ENCODE assay signal across 22 cellular contexts in the genomic region with DNA sequence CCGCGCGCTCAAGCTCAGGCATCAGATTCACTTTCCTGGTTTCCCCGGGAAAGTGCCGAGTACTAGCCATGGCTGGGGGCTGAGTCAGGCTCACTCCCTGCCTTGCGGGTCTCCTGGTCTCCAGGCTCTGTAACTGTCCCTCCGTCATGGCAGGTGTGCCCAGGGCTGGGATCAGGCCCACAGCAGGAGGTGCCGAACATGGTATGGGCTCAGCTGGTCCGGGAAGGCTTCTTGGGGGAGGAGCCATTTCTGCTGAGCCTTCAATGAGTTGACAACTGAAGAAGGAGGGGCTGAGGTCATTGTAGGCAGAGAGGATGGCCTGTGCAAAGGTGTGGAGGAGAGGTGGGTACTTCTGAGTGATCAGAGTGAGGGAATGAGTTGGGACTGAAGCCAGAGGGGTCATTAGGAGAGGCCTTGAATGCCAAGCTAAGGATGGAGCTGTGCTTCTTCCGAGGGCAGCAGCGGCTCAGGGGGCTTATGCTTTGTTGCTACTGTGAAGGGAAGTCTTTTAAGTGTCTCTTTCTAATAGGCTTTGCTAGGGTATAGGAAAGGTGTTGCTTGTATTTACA. TPM values are rescaled to one million over a fixed set of nuclear protein-coding genes. Genes with fewer than 3 reads are reported as not detected.
DNase-seq lines count a peak whose midpoint lies in the region; TF ChIP-seq lines count a peak whose summit lies in the region.
"Had no signal": no experiment of that assay in that cellular context is flagged by ENCODE, and none has a peak within 500 bp of the region (broad histone marks: within the 10 kb centered on the region; RNA-seq: fewer than 3 reads in every experiment).

No MANE protein-coding gene starts in this region.

- peaks cover 0 to 39% (median 0%) of the 10 kb centered on the region in 4 donors for H3K27me3 ChIP-seq in esophagus squamous epithelium
- H3K27me3 ChIP-seq in muscle layer of duodenum (ENCODE audit: low read depth, low read length): no peaks in the 10 kb centered on the region
- peaks cover 0 to 29% (median 0%) of the 10 kb centered on the region in 3 donors for H3K27me3 ChIP-seq in stomach

- no peaks in the 10 kb centered on the region for H3K27me3 Mint-ChIP-seq in IgD-negative memory B cell
- H3K27me3 Mint-ChIP-seq: activated naive CD8-positive, alpha-beta T cell had no signal

- TF ChIP-seq POLR2A in esophagus squamous epithelium (IDR thresholded peaks at IDR 0.05): no peak
- TF ChIP-seq POLR2A in stomach (IDR thresholded peaks at IDR 0.05): no peak

- peaks cover 2 to 8% (median 6%) of the 10 kb centered on the region in 3 donors for H3K4me1 Mint-ChIP-seq in IgD-negative memory B cell

- no peak overlapping the region for H3K4me3 Mint-ChIP-seq in IgD-negative memory B cell
- H3K4me3 Mint-ChIP-seq: activated CD4-positive, alpha-beta T cell treated with anti-CD3 and anti-CD28 coated beads, Interleukin-2, amount 10 ng/mL, durations not matched to agents 24 days and 14 days; activated naive CD8-positive, alpha-beta T cell; CD4-positive, CD25-positive, alpha-beta regulatory T cell; naive thymus-derived CD8-positive, alpha-beta T cell had no signal

- WGBS in esophagus squamous epithelium, 2 donors: 88 to 92% methylated on average over 7 to 10 of the region's 11 CpGs
- 33 to 66% (median 48%) methylated on average over 6 to 11 of the region's 11 CpGs for WGBS in stomach, 5 donors

- intact Hi-C loops in esophagus squamous epithelium (cut with DNase I) (no loop called here), stomach (cut with DNase I; ENCODE audit: low total_unique reads) (no loop called here)

- no peak for TF ChIP-seq EP300 in stomach (IDR thresholded peaks at IDR 0.05)

- H3K9me3 ChIP-seq in esophagus squamous epithelium (no peaks in the 10 kb centered on the region), muscle layer of duodenum (ENCODE audit: control insufficient read depth in 1 of 2, low read length in 2 of 2) (no peaks in the 10 kb centered on the region), stomach (no peaks in the 10 kb centered on the region)
- H3K9me3 ChIP-seq: SJCRH30 had no signal

- TF ChIP-seq CTCF in esophagus squamous epithelium (IDR thresholded peaks at IDR 0.05) (no peak), stomach (IDR thresholded peaks at IDR 0.05) (no peak)

- no peaks in the 10 kb centered on the region for H3K9me3 Mint-ChIP-seq in IgD-negative memory B cell
- H3K9me3 Mint-ChIP-seq: activated CD4-positive, alpha-beta T cell treated with anti-CD3 and anti-CD28 coated beads, Interleukin-2, amount 10 ng/mL, durations not matched to agents 24 days and 14 days; naive thymus-derived CD8-positive, alpha-beta T cell had no signal

- H3K27ac ChIP-seq in esophagus squamous epithelium: peak overlapping the region in 3 of 4 donors; percentile 65 to 82 (median 77)
- peak overlapping the region; percentile 86 for H3K27ac ChIP-seq in muscle layer of duodenum (ENCODE audit: low read length)
- peak overlapping the region; percentile 81 to 92 (median 85) for H3K27ac ChIP-seq in stomach
- H3K27ac ChIP-seq: GM23248, SJCRH30 had no signal

- H3K27ac Mint-ChIP-seq in IgD-negative memory B cell: peak overlapping the region in 2 of 3 donors; percentile 42 to 45
- H3K27ac Mint-ChIP-seq: activated CD4-positive, alpha-beta T cell treated with anti-CD3 and anti-CD28 coated beads, Interleukin-2, amount 10 ng/mL, durations not matched to agents 24 days and 14 days; activated naive CD8-positive, alpha-beta T cell; CD4-positive, CD25-positive, alpha-beta regulatory T cell had no signal

- DNase-seq in esophagus squamous epithelium (lab: John Stamatoyannopoulos, UW) (no peak), stomach (no peak), ecto neural progenitor cell (ENCODE audit: low spot score) (no peak)
- no peak for DNase-seq in central memory CD4-positive, alpha-beta T cell
- no peak for DNase-seq in NK-92 treated with Interleukin-12 subunit alpha and Interleukin-12 subunit beta, amount 100 ng/mL, for 24 hours (lab: John Stamatoyannopoulos, UW)
- DNase-seq: activated CD4-positive, alpha-beta T cell treated with anti-CD3 and anti-CD28 coated beads, Interleukin-2, amount 10 ng/mL, durations not matched to agents 24 days and 14 days; CD4-positive, CD25-positive, alpha-beta regulatory T cell; GDM1; GM23248; KBM-7; naive thymus-derived CD8-positive, alpha-beta T cell; NCI-H2029; NCI-H446; PC-3; stimulated activated CD4-positive, alpha-beta T cell treated with anti-CD3 and anti-CD28 coated beads, Interleukin-12 subunit alpha, Interleukin-12 subunit beta, amount 100 ng/mL, for 4 hours; T-helper 1 cell had no signal

- H3K36me3 Mint-ChIP-seq in IgD-negative memory B cell: no peaks in the 10 kb centered on the region
- H3K36me3 Mint-ChIP-seq: activated naive CD8-positive, alpha-beta T cell; CD4-positive, CD25-positive, alpha-beta regulatory T cell; naive thymus-derived CD8-positive, alpha-beta T cell had no signal

- H3K4me1 ChIP-seq in esophagus squamous epithelium (peaks cover 15 to 46% (median 40%) of the 10 kb centered on the region in 3 donors), muscle layer of duodenum (ENCODE audit: control insufficient read depth in 1 of 2, insufficient read depth in 2 of 2, low read length in 2 of 2) (peaks cover 0 to 11% of the 10 kb centered on the region in 2 donors), stomach (peaks cover 53 to 86% (median 78%) of the 10 kb centered on the region in 4 donors)

- no peaks in the 10 kb centered on the region for H3K36me3 ChIP-seq in esophagus squamous epithelium
- no peaks in the 10 kb centered on the region for H3K36me3 ChIP-seq in muscle layer of duodenum (ENCODE audit: control insufficient read depth in 1 of 2, insufficient read depth in 2 of 2, low read length in 2 of 2)
- H3K36me3 ChIP-seq in stomach: no peaks in the 10 kb centered on the region
- H3K36me3 ChIP-seq: SJCRH30 had no signal

- peak overlapping the region in 1 of 4 donors; percentile 49 for H3K4me3 ChIP-seq in esophagus squamous epithelium
- peak overlapping the region; percentile 24 to 65 for H3K4me3 ChIP-seq in muscle layer of duodenum (ENCODE audit: low read depth in 1 of 2, low read length in 2 of 2)
- peak overlapping the region in 3 of 4 donors; percentile 11 to 41 (median 19) for H3K4me3 ChIP-seq in stomach
- H3K4me3 ChIP-seq: GM23248, lung had no signal

RNA-seq across cellular contexts. Expression of gene EXOC3L4, which starts 0.8 kb away (rescaled TPM):
- not detected for polyA plus RNA-seq in IgD-negative memory B cell
- under 1 TPM in 1 of 4 donors, not detected in 3; 1.00 TPM for total RNA-seq in esophagus squamous epithelium
- 10 to 100 TPM in 3 of 5 donors, 1 to 10 TPM in 2; 1.3 to 82.8 (median 38.5) TPM for total RNA-seq in stomach
- 10 to 100 TPM in 2 of 3 donors, 1 to 10 TPM in 1; 9.9 to 21.6 (median 10.8) TPM for polyA plus RNA-seq in stomach
- total RNA-seq: activated CD4-positive, alpha-beta T cell treated with anti-CD3 and anti-CD28 coated beads, Interleukin-2, amount 10 ng/mL, durations not matched to agents 24 days and 14 days; CD4-positive, CD25-positive, alpha-beta regulatory T cell; GM23248; naive thymus-derived CD8-positive, alpha-beta T cell; SJCRH30 had no signal
- polyA plus RNA-seq: CD4-positive, CD25-positive, alpha-beta regulatory T cell; GM23248; naive thymus-derived CD8-positive, alpha-beta T cell had no signal

RNA-seq across cellular contexts. Expression of gene LBHD2, which starts 11.3 kb away (rescaled TPM):
- polyA plus RNA-seq in IgD-negative memory B cell (not detected), stomach (not detected)
- total RNA-seq in esophagus squamous epithelium (1 to 10 TPM in 1 of 4 donors, not detected in 3; 1.1 TPM), stomach (not detected)
- total RNA-seq: activated CD4-positive, alpha-beta T cell treated with anti-CD3 and anti-CD28 coated beads, Interleukin-2, amount 10 ng/mL, durations not matched to agents 24 days and 14 days; CD4-positive, CD25-positive, alpha-beta regulatory T cell; GM23248; lung; naive thymus-derived CD8-positive, alpha-beta T cell; PC-3; posterior vena cava; SJCRH30 had no signal
- polyA plus RNA-seq: CD4-positive, CD25-positive, alpha-beta regulatory T cell; GM23248; naive thymus-derived CD8-positive, alpha-beta T cell had no signal

RNA-seq across cellular contexts. Expression of gene TNFAIP2, which starts 28.0 kb away (rescaled TPM):
- not detected for polyA plus RNA-seq in IgD-negative memory B cell
- 100 to 1,000 TPM in 3 of 4 donors, 10 to 100 TPM in 1; 36.6 to 163 (median 130) TPM for total RNA-seq in esophagus squamous epithelium
- 100 to 1,000 TPM in 2 of 5 donors, 10 to 100 TPM in 3; 30.7 to 279 (median 48.7) TPM for total RNA-seq in stomach
- 100 to 1,000 TPM in 1 of 3 donors, 10 to 100 TPM in 2; 63.8 to 211 (median 82.2) TPM for polyA plus RNA-seq in stomach
- polyA plus RNA-seq: CD4-positive, CD25-positive, alpha-beta regulatory T cell; naive thymus-derived CD8-positive, alpha-beta T cell had no signal

RNA-seq across cellular contexts. Expression of gene CDC42BPB, which starts 37.9 kb away (rescaled TPM):
- polyA plus RNA-seq in IgD-negative memory B cell: 1.2 TPM
- 10 to 100 TPM; 43.7 to 98.2 (median 81.2) TPM for total RNA-seq in esophagus squamous epithelium
- total RNA-seq in stomach: 100 to 1,000 TPM in 4 of 5 donors, 10 to 100 TPM in 1; 85.2 to 400 (median 191) TPM
- polyA plus RNA-seq in stomach: 10 to 100 TPM; 16.3 to 23.7 (median 20.6) TPM
